In genomic region chr2:74528600-74529356, GRCh38 we compare ENCODE assay signal across 8 cellular contexts. TPM values are rescaled to one million over a fixed set of nuclear protein-coding genes. Genes with fewer than 3 reads are reported as not detected.
DNase-seq lines count a peak whose midpoint lies in the region; ATAC-seq and TF ChIP-seq lines count a peak whose summit lies in the region.

No MANE protein-coding gene starts in this region.

- TF ChIP-seq CTCF in BJ (IDR thresholded peaks at IDR 0.05; ENCODE audit: insufficient read depth, low read depth, low read length) = peak; percentile 14; the same call in 1 of the 2 replicates
- no peak for TF ChIP-seq CTCF in MCF 10A (IDR thresholded peaks at IDR 0.05; ENCODE audit: unreplicated experiment)
- no peak for TF ChIP-seq CTCF in lung (IDR thresholded peaks at IDR 0.05; ENCODE audit: control extremely low read depth, extremely low read depth)

- H3K4me3 Mint-ChIP-seq in MCF 10A (ENCODE audit: unreplicated experiment) = peak overlapping the region; percentile 94

- H3K27me3 ChIP-seq in BJ (ENCODE audit: control insufficient read depth, insufficient read depth, low read length) (no peaks in the 10 kb centered on the region), lung (ENCODE audit: control insufficient read depth, insufficient read depth) (no peaks in the 10 kb centered on the region)

- H3K36me3 ChIP-seq in BJ (ENCODE audit: control insufficient read depth, insufficient read depth, low read length) (peaks cover 20% of the 10 kb centered on the region), lung (ENCODE audit: control insufficient read depth in 2 of 2, insufficient read depth in 2 of 2, low read length in 2 of 2) (peaks cover 14 to 36% of the 10 kb centered on the region in 2 donors), urinary bladder (ENCODE audit: insufficient read depth) (no peaks in the 10 kb centered on the region)

- H3K4me1 Mint-ChIP-seq in MCF 10A (ENCODE audit: insufficient read depth, unreplicated experiment) = peaks cover 38% of the 10 kb centered on the region

- H3K9me3 ChIP-seq in lung (ENCODE audit: control insufficient read depth in 2 of 2, insufficient read depth in 1 of 2, low read length in 1 of 2) = no peaks in the 10 kb centered on the region

- POLR2A ChIA-PET in BJ (lab: Charles Lee) (no interaction called here), MCF 10A (lab: Yijun Ruan, JAX) (interaction anchor here (0.7 to 8.1 kb wide), 19 partner anchors 8 to 107 kb away, joined by 3 to 135 read pairs (median 5); partner anchors contain the start of genes C2orf81, CCDC142, INO80B and MOGS)

- peak overlapping the region; percentile 91 for H3K27ac Mint-ChIP-seq in MCF 10A (ENCODE audit: low read depth, unreplicated experiment)

- peak overlapping the region; percentile 87 for H3K4me3 ChIP-seq in BJ (ENCODE audit: low read depth, low read length)
- peak overlapping the region; percentile 99 for H3K4me3 ChIP-seq in lung
- peak overlapping the region; percentile 88 for H3K4me3 ChIP-seq in urinary bladder (ENCODE audit: low read depth, low read length)

- no peak for DNase-seq in BJ (ENCODE audit: low read depth)
- DNase-seq in HT1080 (ENCODE audit: low read depth) = peak; percentile 15
- no peak for DNase-seq in MCF 10A (ENCODE audit: unreplicated experiment)
- no peak for DNase-seq in lung (ENCODE audit: low spot score)
- DNase-seq in DMS79 treated with DMSO at 0.1 percent for 48 hours (lab: John Stamatoyannopoulos, UW) = no peak

- H3K4me1 ChIP-seq in lung (ENCODE audit: control insufficient read depth in 2 of 2, insufficient read depth in 2 of 2, low read length in 2 of 2) = peaks cover 8 to 13% of the 10 kb centered on the region in 2 donors
- no peaks in the 10 kb centered on the region for H3K4me1 ChIP-seq in urinary bladder (ENCODE audit: insufficient read depth)

- WGBS in lung, 2 donors = 17% methylated on average over 29 of the region's 29 CpGs
- 16% methylated on average over 29 of the region's 29 CpGs for WGBS in urinary bladder

- H3K27ac ChIP-seq in lung (ENCODE audit: low read depth in 1 of 2, low read length in 1 of 2) (peak overlapping the region; percentile 87 to 97), urinary bladder (ENCODE audit: low read depth) (peak overlapping the region; percentile 81)

- CTCF ChIA-PET in BJ (lab: Yijun Ruan, JAX) = interaction anchor here (0.7 to 3.1 kb wide), 6 partner anchors 20 to 61 kb away, joined by 3 to 8 read pairs (median 4); no protein-coding TSS in a partner anchor
- CTCF ChIA-PET in MCF 10A (lab: Yijun Ruan, JAX) = interaction anchor here (0.6 to 7.3 kb wide), 4 partner anchors 37 to 59 kb away, joined by 3 to 80 read pairs (median 12); partner anchors contain the start of genes CCDC142 and TTC31

- TSS peak; percentile 55 for BruUV-seq in MCF 10A (replicated peaks; lab: Mats Ljungman, UMichigan)

- ATAC-seq in GM21360 (IDR thresholded peaks at IDR 0.05; ENCODE audit: unreplicated experiment) (peak; percentile 4), lung (ENCODE audit: insufficient read depth, low FRiP score) (no peak), esophagus mucosa (no peak)

- intact Hi-C loops in MCF 10A (cut with micrococcal nuclease) = loop anchor here (1.0 kb wide), 1 partner anchor 21 kb away; the partner anchor contains the start of gene PCGF1

- H3K9me3 Mint-ChIP-seq in MCF 10A (ENCODE audit: unreplicated experiment) = no peaks in the 10 kb centered on the region

- H3K27me3 Mint-ChIP-seq in MCF 10A (ENCODE audit: insufficient read depth, unreplicated experiment) = no peaks in the 10 kb centered on the region

- peaks cover 31% of the 10 kb centered on the region for H3K36me3 Mint-ChIP-seq in MCF 10A (ENCODE audit: insufficient read depth, unreplicated experiment)

RNA-seq across cellular contexts. Expression of gene AUP1, which starts 0.7 kb away (rescaled TPM):
- polyA plus RNA-seq in BJ (2011; rRNA removed) (79.5 and 104 TPM in 2 replicates), lung (100 to 1,000 TPM; 156 to 185 TPM), urinary bladder (112 TPM)
- 57.6 and 71.8 TPM in 2 replicates for polyA minus RNA-seq in BJ (2011; rRNA and poly(A)+ RNA removed)
- total RNA-seq in HT1080 (2014; rRNA removed; shearing (Covaris generic)) = 169 and 184 TPM in 2 replicates
- 89.0 and 97.4 TPM in 2 replicates for polyA plus RNA-seq in HT1080 (2015; cell fraction: cytosol; rRNA removed)
- polyA plus RNA-seq in HT1080 (2015; cell fraction: nucleus; rRNA removed) = 285 and 333 TPM in 2 replicates
- total RNA-seq in MCF 10A (2022) (138 and 140 TPM in 2 replicates), lung (100 to 1,000 TPM in 1 of 2 donors, 10 to 100 TPM in 1; 65.6 to 102 TPM), urinary bladder (57.7 TPM), esophagus mucosa (74.2 TPM)

RNA-seq across cellular contexts. Expression of gene HTRA2, which starts 1.0 kb away (rescaled TPM):
- polyA plus RNA-seq in BJ (2011; rRNA removed) (26.0 and 36.1 TPM in 2 replicates), lung (10 to 100 TPM; 30.7 to 42.1 TPM), urinary bladder (37.3 TPM)
- polyA minus RNA-seq in BJ (2011; rRNA and poly(A)+ RNA removed) = 19.0 and 32.7 TPM in 2 replicates
- 84.5 and 94.6 TPM in 2 replicates for total RNA-seq in HT1080 (2014; rRNA removed; shearing (Covaris generic))
- 35.8 and 37.6 TPM in 2 replicates for polyA plus RNA-seq in HT1080 (2015; cell fraction: cytosol; rRNA removed)
- polyA plus RNA-seq in HT1080 (2015; cell fraction: nucleus; rRNA removed) = 50.7 and 56.3 TPM in 2 replicates
- total RNA-seq in MCF 10A (2022) (27.6 and 33.0 TPM in 2 replicates), lung (10 to 100 TPM; 26.6 to 32.4 TPM), urinary bladder (25.1 TPM), esophagus mucosa (17.9 TPM)

RNA-seq across cellular contexts. Expression of gene DQX1, which starts 2.7 kb away (rescaled TPM):
- 0.12 TPM in 1 of 2 replicates, not detected in the other for polyA plus RNA-seq in BJ (2011; rRNA removed)
- not detected in 2 replicates for polyA minus RNA-seq in BJ (2011; rRNA and poly(A)+ RNA removed)
- 0.13 and 0.18 TPM in 2 replicates for total RNA-seq in HT1080 (2014; rRNA removed; shearing (Covaris generic))
- polyA plus RNA-seq in HT1080 (2015; cell fraction: cytosol; rRNA removed) = 0.20 and 0.24 TPM in 2 replicates
- 2.8 and 4.1 TPM in 2 replicates for polyA plus RNA-seq in HT1080 (2015; cell fraction: nucleus; rRNA removed)
- 4.3 and 4.7 TPM in 2 replicates for total RNA-seq in MCF 10A (2022)
- total RNA-seq in lung = under 1 TPM in 1 of 2 donors, not detected in 1; 0.34 TPM
- polyA plus RNA-seq in lung = under 1 TPM; 0.12 to 0.17 TPM
- total RNA-seq in urinary bladder = 0.37 TPM
- polyA plus RNA-seq in urinary bladder = 0.27 TPM
- total RNA-seq in esophagus mucosa = 5.6 TPM

RNA-seq across cellular contexts. Expression of gene TLX2, which starts 14.5 kb away (rescaled TPM):
- not detected in 2 replicates for polyA plus RNA-seq in BJ (2011; rRNA removed)
- not detected in 2 replicates for polyA minus RNA-seq in BJ (2011; rRNA and poly(A)+ RNA removed)
- not detected in 2 replicates for total RNA-seq in HT1080 (2014; rRNA removed; shearing (Covaris generic))
- 0.22 TPM in 1 of 2 replicates, not detected in the other for polyA plus RNA-seq in HT1080 (2015; cell fraction: cytosol; rRNA removed)
- 0.45 TPM in 1 of 2 replicates, not detected in the other for polyA plus RNA-seq in HT1080 (2015; cell fraction: nucleus; rRNA removed)
- total RNA-seq in MCF 10A (2022) = not detected in 2 replicates
- total RNA-seq in lung = not detected
- polyA plus RNA-seq in lung = under 1 TPM in 1 of 2 donors, not detected in 1; 0.03 TPM
- total RNA-seq in urinary bladder = 0.63 TPM
- polyA plus RNA-seq in urinary bladder = 0.51 TPM
- total RNA-seq in esophagus mucosa = not detected

RNA-seq across cellular contexts. Expression of gene PCGF1, which starts 21.3 kb away (rescaled TPM):
- polyA plus RNA-seq in BJ (2011; rRNA removed) = 28.7 and 30.6 TPM in 2 replicates
- 29.8 and 59.0 TPM in 2 replicates for polyA minus RNA-seq in BJ (2011; rRNA and poly(A)+ RNA removed)
- 27.2 and 29.8 TPM in 2 replicates for total RNA-seq in HT1080 (2014; rRNA removed; shearing (Covaris generic))
- 15.8 and 20.2 TPM in 2 replicates for polyA plus RNA-seq in HT1080 (2015; cell fraction: cytosol; rRNA removed)
- 27.8 TPM in 2 replicates for polyA plus RNA-seq in HT1080 (2015; cell fraction: nucleus; rRNA removed)
- 37.5 and 41.6 TPM in 2 replicates for total RNA-seq in MCF 10A (2022)
- total RNA-seq in lung = 10 to 100 TPM; 16.7 to 35.5 TPM
- 10 to 100 TPM; 20.6 to 47.8 TPM for polyA plus RNA-seq in lung
- 21.7 TPM for total RNA-seq in urinary bladder
- polyA plus RNA-seq in urinary bladder = 19.2 TPM
- total RNA-seq in esophagus mucosa = 20.6 TPM
